ENCODE assay signal across 17 cellular contexts in the genomic region with DNA sequence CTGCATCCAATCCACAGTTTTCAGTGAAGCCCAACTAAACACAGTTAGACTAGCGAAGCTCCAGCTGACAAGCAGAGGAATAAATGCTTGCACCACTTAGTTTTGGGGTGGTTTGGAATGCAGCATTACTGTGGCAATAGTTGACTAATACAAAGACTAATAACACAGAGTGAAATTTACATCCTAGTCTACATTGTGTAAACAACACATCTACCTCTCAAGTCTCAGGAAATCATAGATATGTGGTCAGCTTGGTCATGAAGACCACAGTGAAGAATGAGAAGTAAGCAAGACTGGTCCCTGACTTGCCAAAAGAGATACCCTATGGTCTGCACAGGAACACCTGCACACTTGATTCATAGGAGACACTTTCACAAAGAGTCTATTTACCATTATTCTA.
"Had no signal": no experiment of that assay in that cellular context is flagged by ENCODE, and none has a peak within 500 bp of the region (broad histone marks: within the 10 kb centered on the region; RNA-seq: fewer than 3 reads in every experiment).

No MANE protein-coding gene starts in this region.

- DNase-seq: activated CD4-positive, alpha-beta memory T cell treated with anti-CD3 and anti-CD28 coated beads, Interleukin-2, amount 10 ng/mL, durations not matched to agents 7 days and 5 days; activated CD4-positive, alpha-beta T cell treated with anti-CD3 and anti-CD28 coated beads for 4 hours; activated CD8-positive, alpha-beta memory T cell treated with anti-CD3 and anti-CD28 coated beads, Interleukin-2, amount 10 ng/mL, durations not matched to agents 7 days and 5 days; activated naive CD4-positive, alpha-beta T cell; anterior cingulate cortex; brain microvascular endothelial cell; colonic mucosa; erythroblast; heart right ventricle; kidney glomerular epithelial cell; left ventricle myocardium inferior; stimulated activated CD4-positive, alpha-beta T cell treated with anti-CD3 and anti-CD28 coated beads, Interleukin-2, amount 100 ng/mL, for 48 hours; upper lobe of right lung had no signal

- H3K4me3 ChIP-seq: colonic mucosa, gastroesophageal sphincter, heart right ventricle, left ventricle myocardium inferior, right atrium auricular region, upper lobe of right lung had no signal

- H3K9me3 ChIP-seq: colonic mucosa, gastroesophageal sphincter, heart right ventricle, left ventricle myocardium inferior, right atrium auricular region, upper lobe of right lung had no signal

- H3K27me3 ChIP-seq: brain microvascular endothelial cell, colonic mucosa, gastroesophageal sphincter, heart right ventricle, right atrium auricular region, upper lobe of right lung had no signal

- H3K27ac ChIP-seq: brain microvascular endothelial cell, colonic mucosa, gastroesophageal sphincter, heart right ventricle, left ventricle myocardium inferior, right atrium auricular region, upper lobe of right lung had no signal

- H3K4me1 ChIP-seq: colonic mucosa, gastroesophageal sphincter, heart right ventricle, left ventricle myocardium inferior, right atrium auricular region, upper lobe of right lung had no signal

- ATAC-seq: activated CD8-positive, alpha-beta memory T cell treated with anti-CD3 and anti-CD28 coated beads, Interleukin-2, amount 10 ng/mL, durations not matched to agents 7 days and 5 days; gastroesophageal sphincter; heart right ventricle; stimulated activated memory B cell treated with anti-CD40 and anti-IgM and Interleukin-4, amounts not matched to agents 10 μg/mL and 1 μg/mL and 100 μg/mL, for 72 hours; upper lobe of right lung; WTC11 had no signal

- H3K36me3 ChIP-seq: brain microvascular endothelial cell, colonic mucosa, gastroesophageal sphincter, heart right ventricle, left ventricle myocardium inferior, right atrium auricular region, upper lobe of right lung had no signal
